Comparison of ENCODE assay signal across 12 cellular contexts in genomic region chr1:27554777-27555699, GRCh38. TPM values are rescaled to one million over a fixed set of nuclear protein-coding genes. Genes with fewer than 3 reads are reported as not detected.
A peak's percentile ranks its signal among the peaks of the same experiment; 100 is the strongest.
DNase-seq lines count a peak whose midpoint lies in the region; ATAC-seq and TF ChIP-seq lines count a peak whose summit lies in the region.
"Had no signal": no experiment of that assay in that cellular context is flagged by ENCODE, and none has a peak within 500 bp of the region (broad histone marks: within the 10 kb centered on the region; RNA-seq: fewer than 3 reads in every experiment).

No MANE protein-coding gene starts in this region.

- CTCF ChIA-PET in CD8-positive, alpha-beta memory T cell (lab: Charles Lee) = interaction anchor here (0.8 to 6.7 kb wide), 7 partner anchors 9 to 108 kb away, joined by 3 to 67 read pairs (median 34); partner anchors contain the start of gene AHDC1
- CTCF ChIA-PET in activated CD8-positive, alpha-beta T cell treated with anti-CD3 and anti-CD28 coated beads for 36 hours (lab: Charles Lee) = interaction anchor here (0.7 to 10.6 kb wide), 11 partner anchors 15 to 159 kb away, joined by 3 to 178 read pairs (median 15); partner anchors contain the start of gene AHDC1

- H3K27me3 Mint-ChIP-seq in CD8-positive, alpha-beta memory T cell = no peaks in the 10 kb centered on the region
- no peaks in the 10 kb centered on the region for H3K27me3 Mint-ChIP-seq in activated CD8-positive, alpha-beta T cell treated with anti-CD3 and anti-CD28 coated beads for 36 hours
- H3K27me3 Mint-ChIP-seq: stimulated activated naive B cell treated with anti-CD40 and anti-IgM and Interleukin-4, amounts not matched to agents 10 μg/mL and 1 μg/mL and 100 μg/mL, for 72 hours had no signal

- peak overlapping the region in 5 of 8 donors; percentile 17 to 54 (median 17) for H3K27ac Mint-ChIP-seq in CD8-positive, alpha-beta memory T cell
- H3K27ac Mint-ChIP-seq in activated CD8-positive, alpha-beta T cell treated with anti-CD3 and anti-CD28 coated beads for 36 hours = peak overlapping the region; percentile 46

- H3K9me2 ChIP-seq in MM.1S (replicated peaks; ENCODE audit: insufficient read depth, low read length) = no peaks in the 10 kb centered on the region

- whole genome bisulfite sequencing in sigmoid colon, 2 donors = 71 to 80% methylated on average over 8 of the region's 8 CpGs

- H3K36me3 ChIP-seq in CD8-positive, alpha-beta memory T cell (ENCODE audit: insufficient read depth, low read length) = no peaks in the 10 kb centered on the region
- H3K36me3 ChIP-seq in sigmoid colon = peaks cover 18 to 41% (median 30%) of the 10 kb centered on the region in 4 donors
- no peaks in the 10 kb centered on the region for H3K36me3 ChIP-seq in MM.1S (replicated peaks; ENCODE audit: insufficient read depth, low read length)

- peaks cover 5% of the 10 kb centered on the region; the same call in 1 of the 2 replicates for H3F3A ChIP-seq in MM.1S (ENCODE audit: insufficient read depth, low read length)

- H3K4me1 Mint-ChIP-seq in CD8-positive, alpha-beta memory T cell = peaks cover 18 to 28% (median 20%) of the 10 kb centered on the region in 3 donors
- H3K4me1 Mint-ChIP-seq in activated CD8-positive, alpha-beta T cell treated with anti-CD3 and anti-CD28 coated beads for 36 hours (ENCODE audit: low read depth) = peaks cover 21% of the 10 kb centered on the region

- H3K9me3 ChIP-seq in CD8-positive, alpha-beta memory T cell (ENCODE audit: low read length) = no peaks in the 10 kb centered on the region
- H3K9me3 ChIP-seq in sigmoid colon (no peaks in the 10 kb centered on the region), MM.1S (replicated peaks; ENCODE audit: insufficient read depth, low read length) (no peaks in the 10 kb centered on the region)

- H3K9me3 Mint-ChIP-seq in CD8-positive, alpha-beta memory T cell = no peaks in the 10 kb centered on the region
- H3K9me3 Mint-ChIP-seq in activated CD8-positive, alpha-beta T cell treated with anti-CD3 and anti-CD28 coated beads for 36 hours = no peaks in the 10 kb centered on the region
- H3K9me3 Mint-ChIP-seq: stimulated activated naive B cell treated with anti-CD40 and anti-IgM and Interleukin-4, amounts not matched to agents 10 μg/mL and 1 μg/mL and 100 μg/mL, for 72 hours had no signal

- no peak for ATAC-seq in activated CD8-positive, alpha-beta T cell treated with anti-CD3 and anti-CD28 coated beads for 36 hours
- ATAC-seq in left cardiac atrium = peak in 1 of 2 donors; percentile 35
- ATAC-seq in activated CD4-positive, CD25-positive, alpha-beta regulatory T cell treated with anti-CD3 and anti-CD28 coated beads, Interleukin-2, amount 50 U/mL, for 24 hours = no peak

- H3K4me1 ChIP-seq in CD8-positive, alpha-beta memory T cell (ENCODE audit: insufficient read depth, low read length) = peaks cover 26% of the 10 kb centered on the region
- H3K4me1 ChIP-seq in sigmoid colon (peaks cover 0 to 54% (median 48%) of the 10 kb centered on the region in 4 donors), MM.1S (ENCODE audit: low read length) (peaks cover 16% of the 10 kb centered on the region)

- H3K27me3 ChIP-seq in CD8-positive, alpha-beta memory T cell (ENCODE audit: insufficient read depth, low read length, poor library complexity, severe bottlenecking) = no peaks in the 10 kb centered on the region
- H3K27me3 ChIP-seq in sigmoid colon (no peaks in the 10 kb centered on the region), MM.1S (replicated peaks; ENCODE audit: insufficient read depth, low read length) (no peaks in the 10 kb centered on the region)

- POLR2A ChIA-PET in CD8-positive, alpha-beta memory T cell (lab: Charles Lee) = no interaction called here
- POLR2A ChIA-PET in activated CD8-positive, alpha-beta T cell treated with anti-CD3 and anti-CD28 coated beads for 36 hours (lab: Charles Lee) = interaction anchor here (1.0 to 2.7 kb wide), 3 partner anchors 9 to 27 kb away, joined by 3 to 12 read pairs (median 3); no protein-coding TSS in a partner anchor

- TF ChIP-seq POLR2A in sigmoid colon (IDR thresholded peaks at IDR 0.05) (no peak), erythroblast (IDR thresholded peaks at IDR 0.05; ENCODE audit: low read length) (no peak)

- H3K4me3 Mint-ChIP-seq in CD8-positive, alpha-beta memory T cell = no peak overlapping the region
- no peak overlapping the region for H3K4me3 Mint-ChIP-seq in activated CD8-positive, alpha-beta T cell treated with anti-CD3 and anti-CD28 coated beads for 36 hours

- H3K4me3 ChIP-seq in CD8-positive, alpha-beta memory T cell (ENCODE audit: low read length) = no peak overlapping the region
- H3K4me3 ChIP-seq in sigmoid colon = no peak overlapping the region
- H3K4me3 ChIP-seq in MM.1S (ENCODE audit: low read length) = no peak overlapping the region

- no peak for TF ChIP-seq EP300 in sigmoid colon (IDR thresholded peaks at IDR 0.05)

- H4K20me1 ChIP-seq in MM.1S (ENCODE audit: insufficient read depth, low read length) = no peaks in the 10 kb centered on the region

- peaks cover 0 to 27% (median 5%) of the 10 kb centered on the region in 3 donors for H3K36me3 Mint-ChIP-seq in CD8-positive, alpha-beta memory T cell
- H3K36me3 Mint-ChIP-seq in activated CD8-positive, alpha-beta T cell treated with anti-CD3 and anti-CD28 coated beads for 36 hours (ENCODE audit: low read depth) = peaks cover 3% of the 10 kb centered on the region

- H3K9ac ChIP-seq in MM.1S (ENCODE audit: low read length) = no peak overlapping the region

- no peak for DNase-seq in CD8-positive, alpha-beta memory T cell
- no peak for DNase-seq in activated CD8-positive, alpha-beta T cell treated with anti-CD3 and anti-CD28 coated beads for 36 hours
- DNase-seq in left cardiac atrium (peak; percentile 71), sigmoid colon (peak; percentile 84), erythroblast (lab: John Stamatoyannopoulos, UW) (no peak), MM.1S (no peak), NCI-H1105 treated with DMSO at 0.1 percent for 48 hours (lab: John Stamatoyannopoulos, UW) (no peak)
- DNase-seq: hypothalamus; KBM-7; retina; stimulated activated naive B cell treated with anti-CD40 and anti-IgM and Interleukin-4, amounts not matched to agents 10 μg/mL and 1 μg/mL and 100 μg/mL, for 72 hours had no signal

- H2AFZ ChIP-seq in MM.1S (ENCODE audit: low read length) = no peak overlapping the region

- H3K79me2 ChIP-seq in MM.1S (ENCODE audit: low read length) = no peaks in the 10 kb centered on the region

- no peak for TF ChIP-seq CTCF in activated CD8-positive, alpha-beta T cell treated with anti-CD3 and anti-CD28 coated beads for 36 hours (IDR thresholded peaks at IDR 0.05)
- TF ChIP-seq CTCF in sigmoid colon (IDR thresholded peaks at IDR 0.05) = no peak
- TF ChIP-seq CTCF in MM.1S (IDR thresholded peaks at IDR 0.05; ENCODE audit: low read length) = no peak

- intact Hi-C loops in activated CD8-positive, alpha-beta T cell treated with anti-CD3 and anti-CD28 coated beads for 36 hours (cut with micrococcal nuclease) = loop anchor here (5.0 kb wide), 1 partner anchor 52 kb away; no protein-coding TSS in a partner anchor
- intact Hi-C loops in left cardiac atrium (cut with DNase I) = loop anchor here (5.0 to 10.0 kb wide), 2 partner anchors 47 to 110 kb away; partner anchors contain the start of gene AHDC1 (in 1 of the 2)
- intact Hi-C loops in sigmoid colon (cut with DNase I) = loop anchor here (5.0 kb wide), 2 partner anchors 107 to 153 kb away; no protein-coding TSS in a partner anchor

- no peak overlapping the region for H3K4me2 ChIP-seq in MM.1S (ENCODE audit: low read depth, low read length)

- H3K27ac ChIP-seq in CD8-positive, alpha-beta memory T cell (ENCODE audit: low read depth, low read length) = no peak overlapping the region
- H3K27ac ChIP-seq in sigmoid colon (peak overlapping the region; percentile 82 to 98 (median 90)), MM.1S (ENCODE audit: low read length) (no peak overlapping the region)

RNA-seq across cellular contexts. Expression of gene AHDC1, which starts 48.9 kb away (rescaled TPM):
- 10 to 100 TPM; 11.5 TPM for total RNA-seq in CD8-positive, alpha-beta memory T cell
- polyA plus RNA-seq in CD8-positive, alpha-beta memory T cell = 1.9 TPM
- 10 to 100 TPM; 26.3 to 27.6 TPM for total RNA-seq in activated CD8-positive, alpha-beta T cell treated with anti-CD3 and anti-CD28 coated beads for 36 hours
- total RNA-seq in left cardiac atrium (10 to 100 TPM; 37.6 to 39.1 TPM), sigmoid colon (10 to 100 TPM; 10.9 to 34.1 (median 14.3) TPM)
- polyA plus RNA-seq in sigmoid colon = 10 to 100 TPM in 1 of 3 donors, 1 to 10 TPM in 2; 1.8 to 17.4 (median 2.1) TPM

Comparison
In these comparisons a context has a peak if more than half of its experiments do, and no peak if none do; other contexts are left out.
1. DNase-seq: peak in left cardiac atrium (single experiment) and sigmoid colon (single experiment); none in CD8-positive, alpha-beta memory T cell (0 of 5), activated CD8-positive, alpha-beta T cell treated with anti-CD3 and anti-CD28 coated beads for 36 hours (single experiment), erythroblast (0 of 2), MM.1S (single experiment) and NCI-H1105 treated with DMSO at 0.1 percent for 48 hours (single experiment).
2. H3K27ac ChIP-seq: peak in sigmoid colon (4 of 4); none in CD8-positive, alpha-beta memory T cell (single experiment) and MM.1S (single experiment).